14 cellular contexts compared by ENCODE assay signal in the genomic region with DNA sequence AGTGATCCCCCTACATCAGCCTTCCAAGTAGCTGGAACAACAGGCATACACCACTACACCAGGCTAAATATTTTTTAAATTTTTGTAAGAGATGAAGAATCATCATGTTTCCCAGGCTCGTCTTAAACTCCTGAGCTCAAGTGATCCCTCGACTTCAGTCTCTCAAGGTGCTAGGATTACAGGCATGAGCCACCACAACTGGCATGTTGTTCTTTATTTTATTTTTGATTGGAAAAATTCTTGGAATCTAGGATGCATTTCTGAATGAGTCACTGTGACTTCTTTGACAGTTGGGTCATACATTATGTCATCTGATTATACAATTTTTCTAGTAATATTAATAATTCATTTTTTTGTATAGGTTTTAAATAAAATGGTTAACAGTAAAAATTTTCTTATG.
"Had no signal": no experiment of that assay in that cellular context is flagged by ENCODE, and none has a peak within 500 bp of the region (broad histone marks: within the 10 kb centered on the region; RNA-seq: fewer than 3 reads in every experiment).

No MANE protein-coding gene starts in this region.

- H3K4me3 Mint-ChIP-seq: activated CD4-positive, alpha-beta T cell treated with anti-CD3 and anti-CD28 coated beads, Interleukin-2, amount 10 ng/mL, durations not matched to agents 7 days and 5 days; activated naive CD8-positive, alpha-beta T cell treated with anti-CD3 and anti-CD28 coated beads, Interleukin-2, amount 10 ng/mL, durations not matched to agents 7 days and 5 days; mesothelial cell of epicardium; nephron progenitor cell had no signal

- H3K27ac Mint-ChIP-seq: activated CD4-positive, alpha-beta T cell treated with anti-CD3 and anti-CD28 coated beads, Interleukin-2, amount 10 ng/mL, durations not matched to agents 7 days and 5 days; activated naive CD8-positive, alpha-beta T cell treated with anti-CD3 and anti-CD28 coated beads, Interleukin-2, amount 10 ng/mL, durations not matched to agents 7 days and 5 days; mesothelial cell of epicardium; nephron progenitor cell had no signal

- H3K4me1 Mint-ChIP-seq: activated CD4-positive, alpha-beta T cell treated with anti-CD3 and anti-CD28 coated beads, Interleukin-2, amount 10 ng/mL, durations not matched to agents 7 days and 5 days; activated naive CD8-positive, alpha-beta T cell treated with anti-CD3 and anti-CD28 coated beads, Interleukin-2, amount 10 ng/mL, durations not matched to agents 7 days and 5 days; mesothelial cell of epicardium; nephron progenitor cell had no signal

- H3K9me3 Mint-ChIP-seq: nephron progenitor cell had no signal

- H3K27me3 Mint-ChIP-seq: activated CD4-positive, alpha-beta T cell treated with anti-CD3 and anti-CD28 coated beads, Interleukin-2, amount 10 ng/mL, durations not matched to agents 7 days and 5 days; activated naive CD8-positive, alpha-beta T cell treated with anti-CD3 and anti-CD28 coated beads, Interleukin-2, amount 10 ng/mL, durations not matched to agents 7 days and 5 days had no signal

- DNase-seq: activated CD4-positive, alpha-beta T cell treated with anti-CD3 and anti-CD28 coated beads, Interleukin-2, amount 10 ng/mL, durations not matched to agents 7 days and 5 days; activated CD8-positive, alpha-beta memory T cell treated with anti-CD3 and anti-CD28 coated beads, Interleukin-2, amount 50 U/mL, for 48 hours; activated naive CD8-positive, alpha-beta T cell treated with anti-CD3 and anti-CD28 coated beads, Interleukin-2, amount 10 ng/mL, durations not matched to agents 7 days and 5 days; anterior cingulate cortex; esophagus squamous epithelium; head of caudate nucleus; left cardiac atrium; lower lobe of right lung; nephron progenitor cell; right lobe of liver; stimulated activated naive CD8-positive, alpha-beta T cell treated with anti-CD3 and anti-CD28 coated beads, Interleukin-15, Interleukin-2, amounts not matched to agents 100 U/mL and 50 U/mL, for 24 hours; transverse colon had no signal

- ATAC-seq: foreskin keratinocyte; left cardiac atrium; lower lobe of right lung; right lobe of liver; stimulated activated naive CD8-positive, alpha-beta T cell treated with anti-CD3 and anti-CD28 coated beads, Interleukin-15, Interleukin-2, amounts not matched to agents 100 U/mL and 50 U/mL, for 24 hours had no signal

- H3K36me3 Mint-ChIP-seq: activated naive CD8-positive, alpha-beta T cell treated with anti-CD3 and anti-CD28 coated beads, Interleukin-2, amount 10 ng/mL, durations not matched to agents 7 days and 5 days; mesothelial cell of epicardium had no signal
